19 cellular contexts compared by ENCODE assay signal in genomic region chr2:48198285-48198821, GRCh38.
DNase-seq lines count a peak whose midpoint lies in the region; ATAC-seq and TF ChIP-seq lines count a peak whose summit lies in the region.
"Had no signal": no experiment of that assay in that cellular context is flagged by ENCODE, and none has a peak within 500 bp of the region (broad histone marks: within the 10 kb centered on the region; RNA-seq: fewer than 3 reads in every experiment).

No MANE protein-coding gene starts in this region.

- no peaks in the 10 kb centered on the region for H3K27me3 ChIP-seq in CD4-positive, alpha-beta T cell (ENCODE audit: control insufficient read depth, insufficient read depth, low read length)
- H3K27me3 ChIP-seq: BLaER1, MG63 had no signal

- intact Hi-C loops in dendritic cell treated with granulocyte-macrophage colony-stimulating factor and Interleukin-4, amounts not matched to agents 40 ng/mL and 50 ng/mL, for 4 days (cut with micrococcal nuclease): no loop called here
- intact Hi-C loops in CD4-positive, alpha-beta T cell (cut with DNase I, micrococcal nuclease): no loop called here

- no peak for TF ChIP-seq CTCF in CD4-positive, alpha-beta T cell (IDR thresholded peaks at IDR 0.05)

- H3K36me3 Mint-ChIP-seq in dendritic cell treated with granulocyte-macrophage colony-stimulating factor and Interleukin-4, amounts not matched to agents 40 ng/mL and 50 ng/mL, for 4 days (ENCODE audit: low read depth): no peaks in the 10 kb centered on the region
- H3K36me3 Mint-ChIP-seq in stimulated activated naive B cell treated with anti-CD40 and anti-IgM and Interleukin-4, amounts not matched to agents 10 μg/mL and 1 μg/mL and 100 μg/mL, for 72 hours: peaks cover 0 to 3% of the 10 kb centered on the region in 2 donors
- H3K36me3 Mint-ChIP-seq in CD4-positive, alpha-beta T cell (ENCODE audit: low read depth): no peaks in the 10 kb centered on the region

- H3K27me3 Mint-ChIP-seq in dendritic cell treated with granulocyte-macrophage colony-stimulating factor and Interleukin-4, amounts not matched to agents 40 ng/mL and 50 ng/mL, for 4 days: no peaks in the 10 kb centered on the region
- H3K27me3 Mint-ChIP-seq in stimulated activated naive B cell treated with anti-CD40 and anti-IgM and Interleukin-4, amounts not matched to agents 10 μg/mL and 1 μg/mL and 100 μg/mL, for 72 hours: peaks cover 0 to 5% of the 10 kb centered on the region in 2 donors
- H3K27me3 Mint-ChIP-seq in CD4-positive, alpha-beta T cell: no peaks in the 10 kb centered on the region

- peaks cover 62% of the 10 kb centered on the region for H3K4me1 Mint-ChIP-seq in dendritic cell treated with granulocyte-macrophage colony-stimulating factor and Interleukin-4, amounts not matched to agents 40 ng/mL and 50 ng/mL, for 4 days (ENCODE audit: low read depth)
- H3K4me1 Mint-ChIP-seq in stimulated activated naive B cell treated with anti-CD40 and anti-IgM and Interleukin-4, amounts not matched to agents 10 μg/mL and 1 μg/mL and 100 μg/mL, for 72 hours: peaks cover 38 to 75% of the 10 kb centered on the region in 2 donors
- H3K4me1 Mint-ChIP-seq in CD4-positive, alpha-beta T cell (ENCODE audit: low read depth): no peaks in the 10 kb centered on the region

- H3K9me3 Mint-ChIP-seq in dendritic cell treated with granulocyte-macrophage colony-stimulating factor and Interleukin-4, amounts not matched to agents 40 ng/mL and 50 ng/mL, for 4 days: no peaks in the 10 kb centered on the region
- no peaks in the 10 kb centered on the region for H3K9me3 Mint-ChIP-seq in stimulated activated naive B cell treated with anti-CD40 and anti-IgM and Interleukin-4, amounts not matched to agents 10 μg/mL and 1 μg/mL and 100 μg/mL, for 72 hours
- H3K9me3 Mint-ChIP-seq in CD4-positive, alpha-beta T cell: no peaks in the 10 kb centered on the region
- H3K9me3 Mint-ChIP-seq: T-helper 2 cell treated with Interferon-gamma antibody and Interleukin-4, amounts not matched to agents 5 μg/mL and 100 μg/mL, for 36 hours had no signal

- peak; percentile 61 to 65 for ATAC-seq in stimulated activated naive B cell treated with anti-CD40 and anti-IgM and Interleukin-4, amounts not matched to agents 10 μg/mL and 1 μg/mL and 100 μg/mL, for 72 hours (replicated peaks)
- ATAC-seq in CD4-positive, alpha-beta T cell (ENCODE audit: poor library complexity): no peak
- ATAC-seq in HG02884 (IDR thresholded peaks at IDR 0.05; ENCODE audit: unreplicated experiment): no peak

- peak; percentile 34 to 48 for DNase-seq in NOMO-1 (lab: John Stamatoyannopoulos, UW; ENCODE audit: unreplicated experiment in 2 of 2)
- no peak for DNase-seq in NOMO-1 treated with DMSO at 0.1 percent for 48 hours (lab: John Stamatoyannopoulos, UW; ENCODE audit: unreplicated experiment)
- peak; percentile 58 for DNase-seq in MV-4-11 (lab: John Stamatoyannopoulos, UW)
- no peak for DNase-seq in stimulated activated naive B cell treated with anti-CD40 and anti-IgM and Interleukin-4, amounts not matched to agents 10 μg/mL and 1 μg/mL and 100 μg/mL, for 72 hours
- no peak for DNase-seq in CD4-positive, alpha-beta T cell
- no peak for DNase-seq in NCI-H526 (lab: John Stamatoyannopoulos, UW)
- DNase-seq: 8988T, DMS 273 treated with DMSO at 0.1 percent for 48 hours, MG63, NCI-H1436, NCI-H2029 treated with DMSO at 0.1 percent for 48 hours, NCI-H510A, SHP77, SW 1271 had no signal

- POLR2A ChIA-PET in CD4-positive, alpha-beta T cell (lab: Charles Lee): no interaction called here

- no peak overlapping the region for H3K4me3 Mint-ChIP-seq in dendritic cell treated with granulocyte-macrophage colony-stimulating factor and Interleukin-4, amounts not matched to agents 40 ng/mL and 50 ng/mL, for 4 days
- H3K4me3 Mint-ChIP-seq in stimulated activated naive B cell treated with anti-CD40 and anti-IgM and Interleukin-4, amounts not matched to agents 10 μg/mL and 1 μg/mL and 100 μg/mL, for 72 hours: peak overlapping the region; percentile 34 to 53
- H3K4me3 Mint-ChIP-seq in CD4-positive, alpha-beta T cell: no peak overlapping the region
- H3K4me3 Mint-ChIP-seq: T-helper 2 cell treated with Interferon-gamma antibody and Interleukin-4, amounts not matched to agents 5 μg/mL and 100 μg/mL, for 36 hours had no signal

- CTCF ChIA-PET in CD4-positive, alpha-beta T cell (lab: Charles Lee): no interaction called here

- no peak overlapping the region for H3K27ac ChIP-seq in CD4-positive, alpha-beta T cell (ENCODE audit: low read depth, low read length)
- H3K27ac ChIP-seq: BLaER1, KMS-11 had no signal

- peak overlapping the region; percentile 78 for H3K27ac Mint-ChIP-seq in dendritic cell treated with granulocyte-macrophage colony-stimulating factor and Interleukin-4, amounts not matched to agents 40 ng/mL and 50 ng/mL, for 4 days
- no peak overlapping the region for H3K27ac Mint-ChIP-seq in stimulated activated naive B cell treated with anti-CD40 and anti-IgM and Interleukin-4, amounts not matched to agents 10 μg/mL and 1 μg/mL and 100 μg/mL, for 72 hours
- H3K27ac Mint-ChIP-seq in CD4-positive, alpha-beta T cell: no peak overlapping the region
- H3K27ac Mint-ChIP-seq: T-helper 2 cell treated with Interferon-gamma antibody and Interleukin-4, amounts not matched to agents 5 μg/mL and 100 μg/mL, for 36 hours had no signal

- no peaks in the 10 kb centered on the region for H3K9me3 ChIP-seq in CD4-positive, alpha-beta T cell (ENCODE audit: control insufficient read depth, low read length)
- H3K9me3 ChIP-seq: BLaER1, MG63 had no signal

Comparison
In these comparisons a context has a peak if more than half of its experiments do, and no peak if none do; other contexts are left out.
1. DNase-seq: peak in NOMO-1 (2 of 2) and MV-4-11 (single experiment); none in NOMO-1 treated with DMSO at 0.1 percent for 48 hours (single experiment), stimulated activated naive B cell treated with anti-CD40 and anti-IgM and Interleukin-4, amounts not matched to agents 10 μg/mL and 1 μg/mL and 100 μg/mL, for 72 hours (single experiment), CD4-positive, alpha-beta T cell (0 of 10) and NCI-H526 (0 of 2).
2. H3K4me3 Mint-ChIP-seq: peak in stimulated activated naive B cell treated with anti-CD40 and anti-IgM and Interleukin-4, amounts not matched to agents 10 μg/mL and 1 μg/mL and 100 μg/mL, for 72 hours (2 of 2); none in dendritic cell treated with granulocyte-macrophage colony-stimulating factor and Interleukin-4, amounts not matched to agents 40 ng/mL and 50 ng/mL, for 4 days (single experiment) and CD4-positive, alpha-beta T cell (single experiment).
3. ATAC-seq: peak in stimulated activated naive B cell treated with anti-CD40 and anti-IgM and Interleukin-4, amounts not matched to agents 10 μg/mL and 1 μg/mL and 100 μg/mL, for 72 hours (2 of 2); none in CD4-positive, alpha-beta T cell (single experiment) and HG02884 (single experiment).